ENCODE assay signal across 1 cellular context in the genomic region with DNA sequence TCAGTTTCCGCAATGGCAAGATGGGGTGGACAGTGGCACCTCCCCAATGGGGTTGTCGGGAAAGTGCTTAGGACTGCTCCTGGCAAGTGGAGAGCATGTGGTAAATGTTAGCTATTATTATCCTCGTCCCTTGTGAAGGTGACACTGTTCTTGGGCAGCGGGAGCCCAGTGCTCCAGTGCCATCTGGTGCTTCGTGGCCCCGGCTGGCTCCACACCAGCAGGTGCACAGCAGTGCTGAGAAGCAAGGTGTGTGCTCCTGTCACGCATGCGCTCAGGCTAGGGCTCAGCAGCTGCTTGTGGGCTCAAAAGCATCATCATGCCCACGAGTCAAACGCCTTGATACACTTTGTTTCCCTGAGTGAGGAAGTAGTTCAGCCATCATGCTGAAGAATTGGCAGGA.
TF ChIP-seq lines count a peak whose summit lies in the region.

No MANE protein-coding gene starts in this region.

TF ChIP-seq in HepG2, 621 proteins besides CTCF, POLR2A, EP300 and RAD21 (continued from another document):
- TF ChIP-seq, protein P1, sequence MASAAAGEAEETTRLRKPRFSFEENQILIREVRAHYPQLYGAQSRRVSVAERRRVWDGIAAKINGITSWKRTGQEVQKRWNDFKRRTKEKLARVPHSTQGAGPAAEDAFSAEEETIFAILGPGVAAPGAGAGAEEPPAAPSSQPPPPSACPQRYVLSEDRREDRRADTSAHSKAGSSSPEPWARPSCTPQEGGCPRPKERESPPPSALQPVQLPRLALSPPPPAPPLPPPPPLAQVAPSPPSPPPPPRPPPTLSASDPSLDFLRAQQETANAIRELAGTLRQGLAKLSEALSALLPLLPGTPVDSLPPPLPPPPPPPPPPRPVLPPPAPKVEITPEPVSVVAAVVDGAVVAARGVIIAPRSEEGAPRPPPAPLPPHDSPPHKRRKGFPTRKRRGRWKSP (CRISPR knock-in tag; IDR thresholded peaks at IDR 0.05), result no peak
- TF ChIP-seq, protein P2, sequence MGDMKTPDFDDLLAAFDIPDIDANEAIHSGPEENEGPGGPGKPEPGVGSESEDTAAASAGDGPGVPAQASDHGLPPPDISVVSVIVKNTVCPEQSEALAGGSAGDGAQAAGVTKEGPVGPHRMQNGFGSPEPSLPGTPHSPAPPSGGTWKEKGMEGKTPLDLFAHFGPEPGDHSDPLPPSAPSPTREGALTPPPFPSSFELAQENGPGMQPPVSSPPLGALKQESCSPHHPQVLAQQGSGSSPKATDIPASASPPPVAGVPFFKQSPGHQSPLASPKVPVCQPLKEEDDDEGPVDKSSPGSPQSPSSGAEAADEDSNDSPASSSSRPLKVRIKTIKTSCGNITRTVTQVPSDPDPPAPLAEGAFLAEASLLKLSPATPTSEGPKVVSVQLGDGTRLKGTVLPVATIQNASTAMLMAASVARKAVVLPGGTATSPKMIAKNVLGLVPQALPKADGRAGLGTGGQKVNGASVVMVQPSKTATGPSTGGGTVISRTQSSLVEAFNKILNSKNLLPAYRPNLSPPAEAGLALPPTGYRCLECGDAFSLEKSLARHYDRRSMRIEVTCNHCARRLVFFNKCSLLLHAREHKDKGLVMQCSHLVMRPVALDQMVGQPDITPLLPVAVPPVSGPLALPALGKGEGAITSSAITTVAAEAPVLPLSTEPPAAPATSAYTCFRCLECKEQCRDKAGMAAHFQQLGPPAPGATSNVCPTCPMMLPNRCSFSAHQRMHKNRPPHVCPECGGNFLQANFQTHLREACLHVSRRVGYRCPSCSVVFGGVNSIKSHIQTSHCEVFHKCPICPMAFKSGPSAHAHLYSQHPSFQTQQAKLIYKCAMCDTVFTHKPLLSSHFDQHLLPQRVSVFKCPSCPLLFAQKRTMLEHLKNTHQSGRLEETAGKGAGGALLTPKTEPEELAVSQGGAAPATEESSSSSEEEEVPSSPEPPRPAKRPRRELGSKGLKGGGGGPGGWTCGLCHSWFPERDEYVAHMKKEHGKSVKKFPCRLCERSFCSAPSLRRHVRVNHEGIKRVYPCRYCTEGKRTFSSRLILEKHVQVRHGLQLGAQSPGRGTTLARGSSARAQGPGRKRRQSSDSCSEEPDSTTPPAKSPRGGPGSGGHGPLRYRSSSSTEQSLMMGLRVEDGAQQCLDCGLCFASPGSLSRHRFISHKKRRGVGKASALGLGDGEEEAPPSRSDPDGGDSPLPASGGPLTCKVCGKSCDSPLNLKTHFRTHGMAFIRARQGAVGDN (CRISPR knock-in tag; IDR thresholded peaks at IDR 0.05), result no peak
- TF ChIP-seq ZNF619 (CRISPR knock-in tag; IDR thresholded peaks at IDR 0.05) (no peak), ZNF761 (CRISPR knock-in tag; conservative IDR thresholded peaks at IDR 0.05) (no peak), EHMT2 (IDR thresholded peaks at IDR 0.05; ENCODE audit: borderline replicate concordance, low read depth, low read length) (no peak), SMARCC2 (IDR thresholded peaks at IDR 0.05) (no peak), ZNF879 (CRISPR knock-in tag; IDR thresholded peaks at IDR 0.05) (no peak), FOXA1 (IDR thresholded peaks at IDR 0.05) (no peak), FOXA1 (CRISPR knock-in tag; IDR thresholded peaks at IDR 0.05) (no peak), IRF2 (CRISPR knock-in tag; IDR thresholded peaks at IDR 0.05) (no peak), SP2 (CRISPR knock-in tag; IDR thresholded peaks at IDR 0.05) (no peak)
- TF ChIP-seq, protein P3, sequence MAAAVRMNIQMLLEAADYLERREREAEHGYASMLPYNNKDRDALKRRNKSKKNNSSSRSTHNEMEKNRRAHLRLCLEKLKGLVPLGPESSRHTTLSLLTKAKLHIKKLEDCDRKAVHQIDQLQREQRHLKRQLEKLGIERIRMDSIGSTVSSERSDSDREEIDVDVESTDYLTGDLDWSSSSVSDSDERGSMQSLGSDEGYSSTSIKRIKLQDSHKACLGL (CRISPR knock-in tag; IDR thresholded peaks at IDR 0.05), result no peak
